9 cellular contexts compared by ENCODE assay signal in the genomic region with DNA sequence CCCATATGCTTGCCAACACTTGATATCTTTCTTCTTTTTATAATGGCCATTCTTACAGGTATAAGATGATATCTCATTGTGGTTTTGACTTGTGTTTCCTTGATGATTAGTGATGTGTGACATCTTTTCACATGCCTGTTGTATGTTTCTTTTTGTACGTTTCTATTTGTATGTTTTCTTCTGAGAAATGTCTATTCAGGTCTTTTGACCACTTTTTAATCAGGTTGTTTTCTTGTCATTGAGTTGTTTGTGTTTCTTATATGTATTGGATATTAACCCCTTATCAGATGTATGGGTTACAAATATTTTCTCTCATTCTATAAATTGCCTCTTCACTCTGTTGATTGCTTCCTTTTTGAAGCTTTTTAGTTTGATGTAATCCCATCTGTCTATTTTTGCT. TPM values are rescaled to one million over a fixed set of nuclear protein-coding genes. Genes with fewer than 3 reads are reported as not detected.
"Had no signal": no experiment of that assay in that cellular context is flagged by ENCODE, and none has a peak within 500 bp of the region (broad histone marks: within the 10 kb centered on the region; RNA-seq: fewer than 3 reads in every experiment).

No MANE protein-coding gene starts in this region.

- H3K4me3 ChIP-seq: GM12878 had no signal

- DNase-seq: GDM1, GF-D8 had no signal

- ATAC-seq: GM12878 had no signal

- FAIRE-seq: G401.6, GM12878, GM12891, GM12892, GM18507, GM19239 had no signal

RNA-seq across cellular contexts. Expression of a gene that starts 42.4 kb away (rescaled TPM):
- total RNA-seq: G401, GM12878 had no signal
- polyA plus RNA-seq: GM12878 had no signal
